4 cellular contexts compared by ENCODE assay signal in genomic region chr4:143658336-143658735, GRCh38. TPM values are rescaled to one million over a fixed set of nuclear protein-coding genes. Genes with fewer than 3 reads are reported as not detected.
"Had no signal": no experiment of that assay in that cellular context is flagged by ENCODE, and none has a peak within 500 bp of the region (broad histone marks: within the 10 kb centered on the region; RNA-seq: fewer than 3 reads in every experiment).

No MANE protein-coding gene starts in this region.

- ATAC-seq: GM12878 had no signal

- DNase-seq: GDM1, GF-D8 had no signal

RNA-seq across cellular contexts. Expression of gene FREM3, which starts 42.1 kb away (rescaled TPM):
- total RNA-seq: G401, GM12878 had no signal
